Comparison of ENCODE assay signal across 9 cellular contexts in the genomic region with DNA sequence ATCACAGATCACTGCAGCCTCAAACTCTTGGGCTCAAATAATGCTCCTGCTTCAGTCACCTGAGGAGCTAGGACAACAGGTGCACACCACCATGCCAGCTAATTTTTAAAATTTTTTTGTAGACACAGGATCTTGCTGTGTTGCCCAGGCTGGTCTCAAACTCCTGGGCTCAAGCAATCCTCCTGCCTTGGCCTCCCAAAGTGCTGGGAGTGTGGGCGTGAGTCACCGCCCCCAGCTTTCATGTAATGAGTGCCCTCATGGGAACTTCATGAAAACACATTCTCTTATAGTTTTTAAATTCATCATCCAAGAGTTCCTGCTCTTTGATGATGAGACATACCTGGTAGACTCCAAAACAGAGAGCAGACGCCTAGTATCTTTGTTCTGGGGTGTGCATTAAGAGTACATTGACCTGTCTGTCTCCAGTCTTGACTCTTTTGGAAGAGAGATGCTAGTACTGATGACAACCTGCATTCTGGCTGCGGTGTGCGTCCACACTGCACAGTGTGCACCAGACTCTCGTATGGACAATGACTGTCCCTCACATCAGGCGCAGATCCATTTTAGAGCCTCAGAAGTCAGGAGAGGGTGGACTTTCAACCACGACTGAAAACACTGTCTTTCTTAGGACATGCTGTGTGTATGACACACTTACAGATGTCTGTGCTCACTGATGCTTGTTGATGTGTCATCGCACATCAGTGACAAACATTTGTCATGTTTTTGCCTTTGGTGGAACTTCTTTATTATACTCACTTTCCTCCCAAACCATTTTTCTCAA. TPM values are rescaled to one million over a fixed set of nuclear protein-coding genes. Genes with fewer than 3 reads are reported as not detected.
DNase-seq lines count a peak whose midpoint lies in the region; ATAC-seq and TF ChIP-seq lines count a peak whose summit lies in the region.
"Had no signal": no experiment of that assay in that cellular context is flagged by ENCODE, and none has a peak within 500 bp of the region (broad histone marks: within the 10 kb centered on the region; RNA-seq: fewer than 3 reads in every experiment).

No MANE protein-coding gene starts in this region.

- no peak overlapping the region for H2AFZ ChIP-seq in PC-9

- no TSS peak for BruUV-seq in PC-9 (replicated peaks; lab: Mats Ljungman, UMichigan)

- CTCF ChIA-PET in naive thymus-derived CD4-positive, alpha-beta T cell (lab: Charles Lee): interaction anchor here (0.7 to 4.1 kb wide), 6 partner anchors 9 to 76 kb away, joined by 3 to 37 read pairs (median 4); no protein-coding TSS in a partner anchor
- CTCF ChIA-PET in PC-9 (lab: Charles Lee): no interaction called here

- peak overlapping the region; percentile 88 to 100 (median 96) for H3K4me2 ChIP-seq in BLaER1 treated with 17β-estradiol and CSF1 and Interleukin-3, amounts not matched to agents 10 nM and 100 nM
- H3K4me2 ChIP-seq in PC-9: no peak overlapping the region

- intact Hi-C loops in naive thymus-derived CD4-positive, alpha-beta T cell (cut with micrococcal nuclease): loop anchor here in 1 of 2 donors (2.0 kb wide), 2 partner anchors 43 to 69 kb away; no protein-coding TSS in a partner anchor
- intact Hi-C loops in PC-9 (cut with micrococcal nuclease; ENCODE audit: unreplicated experiment): no loop called here

- no peaks in the 10 kb centered on the region for H3K9me2 ChIP-seq in PC-9 (ENCODE audit: insufficient read depth)

- peaks cover 9% of the 10 kb centered on the region for H3K36me3 Mint-ChIP-seq in activated T-cell treated with anti-CD3 and anti-CD28 coated beads, Interleukin-2, amount 50 U/mL, for 4 hours (ENCODE audit: insufficient read depth)
- H3K36me3 Mint-ChIP-seq in naive thymus-derived CD4-positive, alpha-beta T cell: peaks cover 0 to 29% (median 4%) of the 10 kb centered on the region in 5 donors
- no peaks in the 10 kb centered on the region for H3K36me3 Mint-ChIP-seq in progenitor cell of endocrine pancreas (ENCODE audit: insufficient read depth)

- peaks cover 79% of the 10 kb centered on the region for H3K4me1 Mint-ChIP-seq in activated T-cell treated with anti-CD3 and anti-CD28 coated beads, Interleukin-2, amount 50 U/mL, for 4 hours (ENCODE audit: low read depth)
- peaks cover 53 to 92% (median 77%) of the 10 kb centered on the region in 7 donors for H3K4me1 Mint-ChIP-seq in naive thymus-derived CD4-positive, alpha-beta T cell
- H3K4me1 Mint-ChIP-seq in progenitor cell of endocrine pancreas (ENCODE audit: low read depth): peaks cover 1% of the 10 kb centered on the region

- H3F3A ChIP-seq in PC-9 (ENCODE audit: insufficient read depth, low read depth): peaks cover 9% of the 10 kb centered on the region

- peak overlapping the region; percentile 74 to 98 (median 84) for H3K4me3 ChIP-seq in BLaER1 treated with 17β-estradiol and CSF1 and Interleukin-3, amounts not matched to agents 10 nM and 100 nM
- H3K4me3 ChIP-seq in naive thymus-derived CD4-positive, alpha-beta T cell (ENCODE audit: low read length): peak overlapping the region; percentile 32
- H3K4me3 ChIP-seq in PC-9: no peak overlapping the region

- H3K27ac ChIP-seq in BLaER1 treated with 17β-estradiol and CSF1 and Interleukin-3, amounts not matched to agents 10 nM and 100 nM: peak overlapping the region; percentile 88 to 97 (median 94)
- peak overlapping the region; percentile 99 for H3K27ac ChIP-seq in KOPT-K1 (ENCODE audit: low read depth, low read length, poor library complexity, severe bottlenecking)
- peak overlapping the region; percentile 18 for H3K27ac ChIP-seq in naive thymus-derived CD4-positive, alpha-beta T cell (ENCODE audit: low read depth, low read length)
- no peak overlapping the region for H3K27ac ChIP-seq in PC-9

- peak overlapping the region; percentile 73 for H3K4me3 Mint-ChIP-seq in activated T-cell treated with anti-CD3 and anti-CD28 coated beads, Interleukin-2, amount 50 U/mL, for 4 hours
- H3K4me3 Mint-ChIP-seq in naive thymus-derived CD4-positive, alpha-beta T cell: peak overlapping the region; percentile 75 to 94 (median 92)
- H3K4me3 Mint-ChIP-seq in progenitor cell of endocrine pancreas (ENCODE audit: low read depth): no peak overlapping the region

- H3K4me1 ChIP-seq in BLaER1 treated with 17β-estradiol and CSF1 and Interleukin-3, amounts not matched to agents 10 nM and 100 nM: peaks cover 56 to 96% (median 84%) of the 10 kb centered on the region in 10 experiments
- H3K4me1 ChIP-seq in naive thymus-derived CD4-positive, alpha-beta T cell (ENCODE audit: control insufficient read depth in 2 of 2, insufficient read depth in 2 of 2, low read length in 2 of 2): peaks cover 28 to 36% of the 10 kb centered on the region in 2 donors
- H3K4me1 ChIP-seq in PC-9 (replicated peaks; ENCODE audit: insufficient read depth): no peaks in the 10 kb centered on the region; the same call in 1 of the 2 replicates

- H3K9ac ChIP-seq in BLaER1 treated with 17β-estradiol and CSF1 and Interleukin-3, amounts not matched to agents 10 nM and 100 nM: peak overlapping the region; percentile 86 to 97 (median 91)

- POLR2A ChIA-PET in naive thymus-derived CD4-positive, alpha-beta T cell (lab: Charles Lee): interaction anchor here (0.6 to 7.5 kb wide), 9 partner anchors 12 to 163 kb away, joined by 3 to 70 read pairs (median 5); no protein-coding TSS in a partner anchor
- POLR2A ChIA-PET in PC-9 (lab: Charles Lee; ENCODE audit: unreplicated experiment): no interaction called here

- H3K9me3 Mint-ChIP-seq in activated T-cell treated with anti-CD3 and anti-CD28 coated beads, Interleukin-2, amount 50 U/mL, for 4 hours: no peaks in the 10 kb centered on the region
- H3K9me3 Mint-ChIP-seq in naive thymus-derived CD4-positive, alpha-beta T cell: no peaks in the 10 kb centered on the region
- no peaks in the 10 kb centered on the region for H3K9me3 Mint-ChIP-seq in progenitor cell of endocrine pancreas (ENCODE audit: low read depth)

- peak; percentile 51 for DNase-seq in activated T-cell treated with anti-CD3 and anti-CD28 coated beads, Interleukin-2, amount 50 U/mL, for 4 hours
- peak in 2 of 9 donors; percentile 40 to 63 for DNase-seq in naive thymus-derived CD4-positive, alpha-beta T cell
- no peak for DNase-seq in progenitor cell of endocrine pancreas (ENCODE audit: low spot score, unreplicated experiment)
- DNase-seq in PC-9: no peak

- H3K27me3 Mint-ChIP-seq in activated T-cell treated with anti-CD3 and anti-CD28 coated beads, Interleukin-2, amount 50 U/mL, for 4 hours (ENCODE audit: low read depth): no peaks in the 10 kb centered on the region
- no peaks in the 10 kb centered on the region for H3K27me3 Mint-ChIP-seq in naive thymus-derived CD4-positive, alpha-beta T cell
- H3K27me3 Mint-ChIP-seq in progenitor cell of endocrine pancreas: peaks cover 30% of the 10 kb centered on the region

- peaks cover 26 to 62% (median 32%) of the 10 kb centered on the region in 11 experiments for H3K36me3 ChIP-seq in BLaER1 treated with 17β-estradiol and CSF1 and Interleukin-3, amounts not matched to agents 10 nM and 100 nM
- peaks cover 65% of the 10 kb centered on the region for H3K36me3 ChIP-seq in KOPT-K1 (ENCODE audit: insufficient read depth, low read length)
- H3K36me3 ChIP-seq in naive thymus-derived CD4-positive, alpha-beta T cell (ENCODE audit: control insufficient read depth in 2 of 3, insufficient read depth in 3 of 3, low read length in 3 of 3): no peaks in the 10 kb centered on the region
- no peaks in the 10 kb centered on the region for H3K36me3 ChIP-seq in PC-9 (ENCODE audit: low read depth)

- no peaks in the 10 kb centered on the region for H3K27me3 ChIP-seq in BLaER1 treated with 17β-estradiol and CSF1 and Interleukin-3, amounts not matched to agents 10 nM and 100 nM
- H3K27me3 ChIP-seq in naive thymus-derived CD4-positive, alpha-beta T cell (ENCODE audit: control insufficient read depth in 2 of 2, insufficient read depth in 2 of 2, low read length in 2 of 2): no peaks in the 10 kb centered on the region
- peaks cover 20% of the 10 kb centered on the region for H3K27me3 ChIP-seq in PC-9 (ENCODE audit: insufficient read depth, low read depth)

- TF ChIP-seq CTCF in progenitor cell of endocrine pancreas (IDR thresholded peaks at IDR 0.05; ENCODE audit: unreplicated experiment) (no peak), PC-9 (conservative IDR thresholded peaks at IDR 0.05) (no peak)

- peak; percentile 64 to 70 for ATAC-seq in activated T-cell treated with anti-CD3 and anti-CD28 coated beads, Interleukin-2, amount 50 U/mL, for 4 hours
- peak; percentile 40 for ATAC-seq in naive thymus-derived CD4-positive, alpha-beta T cell
- ATAC-seq in GM21576 (IDR thresholded peaks at IDR 0.05; ENCODE audit: unreplicated experiment): no peak
- no peak for ATAC-seq in HG02798 (IDR thresholded peaks at IDR 0.05; ENCODE audit: poor library complexity, unreplicated experiment)

- H3K27ac Mint-ChIP-seq in naive thymus-derived CD4-positive, alpha-beta T cell: peak overlapping the region; percentile 74 to 95 (median 90)
- no peak overlapping the region for H3K27ac Mint-ChIP-seq in progenitor cell of endocrine pancreas

- peaks cover 31 to 64% (median 44%) of the 10 kb centered on the region in 11 experiments; a peak in 21 of 22 replicates for H4K20me1 ChIP-seq in BLaER1 treated with 17β-estradiol and CSF1 and Interleukin-3, amounts not matched to agents 10 nM and 100 nM
- no peaks in the 10 kb centered on the region for H4K20me1 ChIP-seq in PC-9 (ENCODE audit: insufficient read depth)

- H3K9me3 ChIP-seq in BLaER1 treated with 17β-estradiol and CSF1 and Interleukin-3, amounts not matched to agents 10 nM and 100 nM (replicated peaks in 1 of 11): no peaks in the 10 kb centered on the region
- H3K9me3 ChIP-seq in KOPT-K1 (ENCODE audit: insufficient read depth, low read length, poor library complexity, severe bottlenecking) (no peaks in the 10 kb centered on the region), PC-9 (ENCODE audit: insufficient read depth, low read depth) (no peaks in the 10 kb centered on the region)
- no peaks in the 10 kb centered on the region for H3K9me3 ChIP-seq in naive thymus-derived CD4-positive, alpha-beta T cell (ENCODE audit: control insufficient read depth in 2 of 3, low read length in 3 of 3)

- H3K79me2 ChIP-seq in PC-9 (ENCODE audit: low read depth): no peaks in the 10 kb centered on the region

RNA-seq across cellular contexts. Expression of gene NRROS, which starts 2.0 kb away (rescaled TPM):
- 10 to 100 TPM; 16.2 to 18.5 (median 18.5) TPM for total RNA-seq in activated T-cell treated with anti-CD3 and anti-CD28 coated beads, Interleukin-2, amount 50 U/mL, for 4 hours
- 10 to 100 TPM in 4 of 5 experiments, 1 to 10 TPM in 1; 9.8 to 53.3 (median 14.2) TPM for total RNA-seq in naive thymus-derived CD4-positive, alpha-beta T cell
- 1 to 10 TPM; 1.3 to 4.3 TPM for polyA plus RNA-seq in naive thymus-derived CD4-positive, alpha-beta T cell
- total RNA-seq in progenitor cell of endocrine pancreas (1.4 and 2.0 TPM in 2 replicates), PC-9 (2021) (2.2 and 3.1 TPM in 2 replicates)
- total RNA-seq: MCF 10A had no signal

Comparison
In these comparisons a context has a peak if more than half of its experiments do, and no peak if none do; other contexts are left out.
1. ATAC-seq: peak in activated T-cell treated with anti-CD3 and anti-CD28 coated beads, Interleukin-2, amount 50 U/mL, for 4 hours (2 of 2) and naive thymus-derived CD4-positive, alpha-beta T cell (single experiment); none in GM21576 (single experiment) and HG02798 (single experiment).